20 cellular contexts compared by ENCODE assay signal in the genomic region with DNA sequence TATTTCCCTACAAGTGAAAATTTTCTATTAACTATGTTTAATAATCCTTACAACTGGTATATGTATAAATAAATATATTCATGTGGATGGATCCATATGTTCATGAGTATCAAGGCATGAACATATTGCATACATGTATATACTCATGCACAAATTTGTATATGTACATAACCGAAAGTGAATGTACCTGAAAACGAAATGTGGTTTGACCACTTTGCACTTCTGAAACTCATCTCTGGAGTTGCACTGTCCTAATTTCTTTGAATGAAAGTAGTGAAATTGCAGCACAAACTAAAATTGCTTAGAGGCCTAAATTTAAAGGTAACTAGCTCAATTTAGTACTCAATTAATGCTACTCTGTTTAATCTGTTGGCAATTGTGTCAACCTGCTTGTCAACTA. TPM values are rescaled to one million over a fixed set of nuclear protein-coding genes. Genes with fewer than 3 reads are reported as not detected.
DNase-seq lines count a peak whose midpoint lies in the region; ATAC-seq, FAIRE-seq and TF ChIP-seq lines count a peak whose summit lies in the region.
"Had no signal": no experiment of that assay in that cellular context is flagged by ENCODE, and none has a peak within 500 bp of the region (broad histone marks: within the 10 kb centered on the region; RNA-seq: fewer than 3 reads in every experiment).

No MANE protein-coding gene starts in this region.

- no peak for TF ChIP-seq POLR2A in GM12891 (IDR thresholded peaks at IDR 0.05; ENCODE audit: low read depth, low read length)

- ATAC-seq in GM19043 (IDR thresholded peaks at IDR 0.05; ENCODE audit: low read depth, unreplicated experiment) (peak; percentile 71), GM21786 (IDR thresholded peaks at IDR 0.05; ENCODE audit: unreplicated experiment) (peak; percentile 52), HG03442 (IDR thresholded peaks at IDR 0.05; ENCODE audit: unreplicated experiment) (peak; percentile 79), esophagus mucosa (no peak), HG03460 (IDR thresholded peaks at IDR 0.05; ENCODE audit: unreplicated experiment) (no peak)
- ATAC-seq: PC-3 had no signal

- no peak for FAIRE-seq in GM12891 (lab: Jason Lieb, UNC)
- FAIRE-seq: colon, endometrium had no signal

- DNase-seq in GM12891 (ENCODE audit: insufficient read length, low spot score) (peak; percentile 12), SKM-1 treated with dmso at 0.1 percent for 144 hours (lab: John Stamatoyannopoulos, UW; ENCODE audit: unreplicated experiment) (no peak)
- DNase-seq in NK-92 treated with Interleukin-12 subunit alpha and Interleukin-12 subunit beta, amount 100 ng/mL, for 24 hours (lab: John Stamatoyannopoulos, UW) = no peak
- DNase-seq: activated naive CD4-positive, alpha-beta T cell treated with Interleukin-2 at 50 U/mL for 16 hours; CD4-positive, alpha-beta T cell; hypothalamus; mesendoderm; NCI-H2029; NCI-H524; PC-3; posterior cingulate gyrus; stimulated activated CD4-positive, alpha-beta T cell treated with anti-CD3 and anti-CD28 coated beads, Interleukin-4, amount 100 ng/mL, for 1 hour; T1000 had no signal

TF ChIP-seq in GM12891, 5 proteins besides CTCF, POLR2A, EP300 and RAD21:
- TF ChIP-seq POLR2AphosphoS5 (IDR thresholded peaks at IDR 0.05; ENCODE audit: low read depth, low read length) = no peak
- TF ChIP-seq POU2F2 (IDR thresholded peaks at IDR 0.05; ENCODE audit: low read depth, low read length) = no peak
- no peak for TF ChIP-seq PAX5 (IDR thresholded peaks at IDR 0.05; ENCODE audit: insufficient read depth, low read length, severe bottlenecking)
- TF ChIP-seq SPI1 (IDR thresholded peaks at IDR 0.05; ENCODE audit: low read depth, low read length) = no peak
- no peak for TF ChIP-seq TAF1 (IDR thresholded peaks at IDR 0.05; ENCODE audit: low read depth, low read length)

RNA-seq across cellular contexts. Expression of a gene that starts 27.4 kb away (rescaled TPM):
- polyA plus RNA-seq in GM12891 (2012; ENCODE audit: low read depth, missing spikeins) = 0.04 TPM
- 0.64 TPM for total RNA-seq in esophagus mucosa
- total RNA-seq: PC-3 had no signal

Comparison
In these comparisons a context has a peak if more than half of its experiments do, and no peak if none do; other contexts are left out.
1. ATAC-seq: peak in GM19043 (single experiment), GM21786 (single experiment) and HG03442 (single experiment); none in esophagus mucosa (single experiment) and HG03460 (single experiment).